ENCODE assay signal across 8 cellular contexts in genomic region chr11:61897387-61898246, GRCh38. TPM values are rescaled to one million over a fixed set of nuclear protein-coding genes. Genes with fewer than 3 reads are reported as not detected.
DNase-seq lines count a peak whose midpoint lies in the region; ATAC-seq and TF ChIP-seq lines count a peak whose summit lies in the region.

No MANE protein-coding gene starts in this region.

- no peak overlapping the region; the same call in 1 of the 2 replicates for H4K5ac ChIP-seq in IMR-90 (ENCODE audit: low read depth, low read length)

- peak overlapping the region; percentile 81 for H2AK5ac ChIP-seq in IMR-90 (ENCODE audit: low read depth, low read length)
- H2AK5ac ChIP-seq in neuronal stem cell (ENCODE audit: low read depth, low read length), result peak overlapping the region; percentile 79

- H2BK5ac ChIP-seq in IMR-90 (ENCODE audit: low read depth, low read length, poor library complexity, severe bottlenecking) (no peak overlapping the region), neuronal stem cell (ENCODE audit: low read length) (peak overlapping the region; percentile 89)

- H3K9me3 ChIP-seq in IMR-90 (ENCODE audit: control insufficient read depth, insufficient read depth, low read length) (no peaks in the 10 kb centered on the region), neuronal stem cell (replicated peaks in 1 of 2; ENCODE audit: control insufficient read depth in 2 of 2, insufficient read depth in 1 of 2, low read depth in 1 of 2, low read length in 2 of 2) (no peaks in the 10 kb centered on the region)

- H3K36me3 Mint-ChIP-seq in Calu3 (ENCODE audit: insufficient read depth, unreplicated experiment), result no peaks in the 10 kb centered on the region
- H3K36me3 Mint-ChIP-seq in activated T-helper 1 cell treated with anti-CD3 and anti-CD28 coated beads, Interleukin-12 subunit alpha, Interleukin-12 subunit beta, Interleukin-2, Interleukin-4 antibody, amounts not matched to agents 30 ng/mL and 10 ng/mL and 1 ng/mL, durations not matched to agents 14 hours and 24 hours and 36 hours (ENCODE audit: low read depth), result no peaks in the 10 kb centered on the region

- H4K20me1 ChIP-seq in IMR-90 (ENCODE audit: insufficient read depth, low read length), result no peaks in the 10 kb centered on the region

- H3K27me3 Mint-ChIP-seq in Calu3 (ENCODE audit: unreplicated experiment), result peaks cover 31% of the 10 kb centered on the region
- H3K27me3 Mint-ChIP-seq in activated T-helper 1 cell treated with anti-CD3 and anti-CD28 coated beads, Interleukin-12 subunit alpha, Interleukin-12 subunit beta, Interleukin-2, Interleukin-4 antibody, amounts not matched to agents 30 ng/mL and 10 ng/mL and 1 ng/mL, durations not matched to agents 14 hours and 24 hours and 36 hours (ENCODE audit: insufficient read depth), result peaks cover under 1% of the 10 kb centered on the region

- CTCF ChIA-PET in Calu3 (lab: Charles Lee), result interaction anchor here (0.8 to 8.3 kb wide), 8 partner anchors 27 to 886 kb away, joined by 3 to 96 read pairs (median 12); no protein-coding TSS in a partner anchor
- CTCF ChIA-PET in IMR-90 (lab: Yijun Ruan, JAX), result interaction anchor here (0.6 to 5.2 kb wide), 11 partner anchors 10 to 215 kb away, joined by 3 to 52 read pairs (median 3); partner anchors contain the start of gene BEST1

- H3K27me3 ChIP-seq in IMR-90 (ENCODE audit: control insufficient read depth, insufficient read depth, low read length), result no peaks in the 10 kb centered on the region
- peaks cover 0 to 5% (median 0%) of the 10 kb centered on the region in 3 experiments for H3K27me3 ChIP-seq in neuronal stem cell (ENCODE audit: control insufficient read depth in 3 of 3, insufficient read depth in 3 of 3, low read depth in 1 of 3, low read length in 3 of 3)

- in situ Hi-C loops in IMR-90 (cut with MboI; ENCODE audit: low sequenced_read_pairs), result loop anchor here (5.0 kb wide), 2 partner anchors 50 to 210 kb away; no protein-coding TSS in a partner anchor

- no peaks in the 10 kb centered on the region for H3K9me3 Mint-ChIP-seq in Calu3 (ENCODE audit: low read depth, unreplicated experiment)
- no peaks in the 10 kb centered on the region for H3K9me3 Mint-ChIP-seq in activated T-helper 1 cell treated with anti-CD3 and anti-CD28 coated beads, Interleukin-12 subunit alpha, Interleukin-12 subunit beta, Interleukin-2, Interleukin-4 antibody, amounts not matched to agents 30 ng/mL and 10 ng/mL and 1 ng/mL, durations not matched to agents 14 hours and 24 hours and 36 hours

- H3K14ac ChIP-seq in IMR-90 (replicated peaks; ENCODE audit: low read depth, low read length) (no peak overlapping the region), neuronal stem cell (ENCODE audit: low read length) (no peak overlapping the region)

- no peaks in the 10 kb centered on the region for H3K9me1 ChIP-seq in IMR-90 (ENCODE audit: insufficient read depth, low read length)

- H4K8ac ChIP-seq in IMR-90 (ENCODE audit: low read depth in 2 of 2, low read length in 2 of 2) (no peak overlapping the region), neuronal stem cell (ENCODE audit: low read depth, low read length) (peak overlapping the region; percentile 52)

- dilution Hi-C loops in IMR-90 (cut with HindIII; ENCODE audit: low sequenced_read_pairs, unreplicated experiment), result no loop called here

- H3K4me1 ChIP-seq in IMR-90 (ENCODE audit: control insufficient read depth, insufficient read depth, low read length), result peaks cover 3% of the 10 kb centered on the region; the same call in 1 of the 2 replicates
- H3K4me1 ChIP-seq in neuronal stem cell (ENCODE audit: control insufficient read depth in 2 of 2, insufficient read depth in 1 of 2, low read depth in 1 of 2, low read length in 2 of 2), result peaks cover 0 to 1% of the 10 kb centered on the region in 2 donors

- POLR2A ChIA-PET in IMR-90 (lab: Charles Lee; ENCODE audit: unreplicated experiment), result interaction anchor here (0.6 kb wide), 1 partner anchor 64 kb away, joined by 4 read pairs; no protein-coding TSS in a partner anchor

- TF ChIP-seq CTCF in Calu3 (IDR thresholded peaks at IDR 0.05; ENCODE audit: unreplicated experiment) (peak; percentile 97), IMR-90 (conservative IDR thresholded peaks at IDR 0.05; ENCODE audit: low read depth, low read length) (peak; percentile 88), fibroblast of pulmonary artery (IDR thresholded peaks at IDR 0.05; ENCODE audit: low read length, missing control alignments) (peak; percentile 90)

- H3K79me1 ChIP-seq in IMR-90 (ENCODE audit: low read depth in 1 of 2, low read length in 2 of 2) (no peaks in the 10 kb centered on the region), neuronal stem cell (ENCODE audit: low read depth, low read length) (no peaks in the 10 kb centered on the region)

- H3K4me1 Mint-ChIP-seq in Calu3 (ENCODE audit: low read depth, unreplicated experiment), result no peaks in the 10 kb centered on the region
- H3K4me1 Mint-ChIP-seq in activated T-helper 1 cell treated with anti-CD3 and anti-CD28 coated beads, Interleukin-12 subunit alpha, Interleukin-12 subunit beta, Interleukin-2, Interleukin-4 antibody, amounts not matched to agents 30 ng/mL and 10 ng/mL and 1 ng/mL, durations not matched to agents 14 hours and 24 hours and 36 hours (ENCODE audit: low read depth), result peaks cover 5% of the 10 kb centered on the region

- H3K56ac ChIP-seq in IMR-90 (ENCODE audit: extremely low read depth, insufficient read depth, low read length), result 0 out of 2 replicates have a peak overlapping the region, but pooled peaks have one; percentile 1

- no peak overlapping the region for H3K4me2 ChIP-seq in IMR-90 (ENCODE audit: low read depth, low read length)
- H3K4me2 ChIP-seq in neuronal stem cell (ENCODE audit: insufficient read depth, low read length, poor library complexity, severe bottlenecking), result no peak overlapping the region

- H2BK12ac ChIP-seq in neuronal stem cell (ENCODE audit: low read length), result peak overlapping the region; percentile 52

- ATAC-seq in IMR-90 (ENCODE audit: low read depth), result peak; percentile 75
- no peak for ATAC-seq in GM21619 (IDR thresholded peaks at IDR 0.05; ENCODE audit: unreplicated experiment)

- H2AFZ ChIP-seq in IMR-90 (replicated peaks; ENCODE audit: low read length, poor library complexity) (peak overlapping the region; percentile 61), neuronal stem cell (ENCODE audit: low read length) (peak overlapping the region; percentile 61)

- TF ChIP-seq POLR2A in IMR-90 (IDR thresholded peaks at IDR 0.05; ENCODE audit: low read depth, low read length), result no peak

- no peak overlapping the region for H3K4me3 Mint-ChIP-seq in Calu3 (ENCODE audit: low read depth, unreplicated experiment)
- H3K4me3 Mint-ChIP-seq in activated T-helper 1 cell treated with anti-CD3 and anti-CD28 coated beads, Interleukin-12 subunit alpha, Interleukin-12 subunit beta, Interleukin-2, Interleukin-4 antibody, amounts not matched to agents 30 ng/mL and 10 ng/mL and 1 ng/mL, durations not matched to agents 14 hours and 24 hours and 36 hours, result no peak overlapping the region

- H4K91ac ChIP-seq in IMR-90 (ENCODE audit: insufficient read depth, low read depth, low read length) (no peak overlapping the region), neuronal stem cell (ENCODE audit: low read depth, low read length, poor library complexity) (no peak overlapping the region)

- no peak overlapping the region for H2BK120ac ChIP-seq in IMR-90 (ENCODE audit: low read depth, low read length)
- peak overlapping the region; percentile 74 for H2BK120ac ChIP-seq in neuronal stem cell (ENCODE audit: low read depth, low read length)

- no peak overlapping the region for H2BK20ac ChIP-seq in IMR-90 (ENCODE audit: low read depth, low read length)

- no peak overlapping the region for H3K27ac ChIP-seq in IMR-90 (ENCODE audit: insufficient read depth, low read length)
- no peak overlapping the region for H3K27ac ChIP-seq in neuronal stem cell (replicated peaks; ENCODE audit: low read length)

- WGBS in IMR-90 (ENCODE audit: extremely low coverage in 2 of 2, insufficient read length in 1 of 2), 2 experiments, result 73% methylated on average over 3 of the region's 17 CpGs; no CpG with 5 or more reads in 1 of the 2 experiments
- no CpG with 5 or more reads among the region's 17 CpGs for WGBS in neuronal stem cell (ENCODE audit: extremely low coverage in 2 of 2, insufficient read length in 2 of 2, insufficient replicate concordance in 1 of 2), 2 donors

- H2BK15ac ChIP-seq in IMR-90 (ENCODE audit: low read depth, low read length) (no peak overlapping the region), neuronal stem cell (ENCODE audit: low read length) (peak overlapping the region; percentile 95)

- DNase-seq in Calu3 (peak; percentile 91), IMR-90 (peak; percentile 53), RPMI7951 (ENCODE audit: low read depth) (peak; percentile 57), fibroblast of pulmonary artery (ENCODE audit: low read depth) (peak; percentile 73), neuronal stem cell (ENCODE audit: low spot score) (peak; percentile 74), superior temporal gyrus (ENCODE audit: extremely low spot score) (peak; percentile 87)
- DNase-seq in activated T-helper 1 cell treated with anti-CD3 and anti-CD28 coated beads, Interleukin-12 subunit alpha, Interleukin-12 subunit beta, Interleukin-2, Interleukin-4 antibody, amounts not matched to agents 30 ng/mL and 10 ng/mL and 1 ng/mL, durations not matched to agents 14 hours and 24 hours and 36 hours (ENCODE audit: low spot score), result peak; percentile 61

- BruUV-seq in Calu3 (replicated peaks; lab: Mats Ljungman, UMichigan), result no TSS peak
- no TSS peak for BruUV-seq in IMR-90 (replicated peaks; lab: Mats Ljungman, UMichigan)

- peak; percentile 91 for TF ChIP-seq RAD21 in IMR-90 (IDR thresholded peaks at IDR 0.05; ENCODE audit: low read length)

- H2AK9ac ChIP-seq in IMR-90 (replicated peaks; ENCODE audit: low read depth, low read length, poor library complexity), result peak overlapping the region; percentile 85

- H3K18ac ChIP-seq in IMR-90 (ENCODE audit: low read depth, low read length) (no peak overlapping the region), neuronal stem cell (ENCODE audit: low read length) (peak overlapping the region; percentile 74)

- H3K9ac ChIP-seq in IMR-90 (ENCODE audit: low read depth, low read length) (no peak overlapping the region), neuronal stem cell (ENCODE audit: low read depth, low read length, poor library complexity) (peak overlapping the region; percentile 71)

- no peak overlapping the region for H3K23ac ChIP-seq in IMR-90 (ENCODE audit: low read depth, low read length)
- H3K23ac ChIP-seq in neuronal stem cell (ENCODE audit: low read depth, low read length, poor library complexity), result peak overlapping the region; percentile 55

- intact Hi-C loops in Calu3 (cut with micrococcal nuclease; ENCODE audit: unreplicated experiment), result loop anchor here (10.0 kb wide), 1 partner anchor 103 kb away; the partner anchor contains the start of genes FEN1 and TMEM258
- intact Hi-C loops in IMR-90 (cut with micrococcal nuclease), result loop anchor here (1.0 to 2.0 kb wide), 2 partner anchors 27 to 185 kb away; no protein-coding TSS in a partner anchor
- intact Hi-C loops in activated T-helper 1 cell treated with anti-CD3 and anti-CD28 coated beads, Interleukin-12 subunit alpha, Interleukin-12 subunit beta, Interleukin-2, Interleukin-4 antibody, amounts not matched to agents 30 ng/mL and 10 ng/mL and 1 ng/mL, durations not matched to agents 14 hours and 24 hours and 36 hours (cut with micrococcal nuclease), result no loop called here

- H3K4ac ChIP-seq in IMR-90 (ENCODE audit: low read depth, low read length), result no peak overlapping the region
- no peak overlapping the region for H3K4ac ChIP-seq in neuronal stem cell (ENCODE audit: low read length)

- H3K27ac Mint-ChIP-seq in Calu3 (ENCODE audit: unreplicated experiment), result no peak overlapping the region
- no peak overlapping the region for H3K27ac Mint-ChIP-seq in activated T-helper 1 cell treated with anti-CD3 and anti-CD28 coated beads, Interleukin-12 subunit alpha, Interleukin-12 subunit beta, Interleukin-2, Interleukin-4 antibody, amounts not matched to agents 30 ng/mL and 10 ng/mL and 1 ng/mL, durations not matched to agents 14 hours and 24 hours and 36 hours

- H3K36me3 ChIP-seq in IMR-90 (ENCODE audit: control insufficient read depth, insufficient read depth, low read length), result no peaks in the 10 kb centered on the region
- no peaks in the 10 kb centered on the region for H3K36me3 ChIP-seq in neuronal stem cell (replicated peaks in 1 of 2; ENCODE audit: control insufficient read depth in 2 of 2, insufficient read depth in 2 of 2, low read length in 2 of 2)

- H3K4me3 ChIP-seq in IMR-90 (ENCODE audit: insufficient read depth, low read depth, low read length) (no peak overlapping the region), fibroblast of pulmonary artery (replicated peaks; ENCODE audit: low read depth, low read length) (no peak overlapping the region), neuronal stem cell (ENCODE audit: low read length in 2 of 2) (no peak overlapping the region)

RNA-seq across cellular contexts. Expression of gene FADS3, which starts 6.3 kb away (rescaled TPM):
- total RNA-seq in Calu3 (2022) (19.7 and 20.5 TPM in 2 replicates), IMR-90 (2012; rRNA removed) (38.0 and 54.5 TPM in 2 replicates)
- 110 and 147 TPM in 2 replicates for polyA plus RNA-seq in IMR-90 (2012; rRNA removed)
- 34.0 and 101 TPM in 2 replicates for polyA plus RNA-seq in IMR-90 (2012; cell fraction: cytosol; rRNA removed)
- 556 and 1,224 TPM in 2 replicates for polyA plus RNA-seq in IMR-90 (2012; cell fraction: nucleus; rRNA removed; ENCODE audit: low replicate concordance)
- 60.9 and 65.1 TPM in 2 replicates for total RNA-seq in RPMI7951 (2014; rRNA removed; shearing (Covaris generic))
- 9.0 and 14.2 TPM in 2 replicates for total RNA-seq in activated T-helper 1 cell treated with anti-CD3 and anti-CD28 coated beads, Interleukin-12 subunit alpha, Interleukin-12 subunit beta, Interleukin-2, Interleukin-4 antibody, amounts not matched to agents 30 ng/mL and 10 ng/mL and 1 ng/mL, durations not matched to agents 14 hours and 24 hours and 36 hours
- 25.1 TPM for polyA plus RNA-seq in neuronal stem cell (2013, experiment 1 of 2)
- polyA plus RNA-seq in neuronal stem cell (2013, experiment 2 of 2), result 25.6 TPM

RNA-seq across cellular contexts. Expression of gene RAB3IL1, which starts 19.7 kb away (rescaled TPM):
- 0.76 and 2.4 TPM in 2 replicates for total RNA-seq in Calu3 (2022)
- total RNA-seq in IMR-90 (2012; rRNA removed), result 0.28 and 0.72 TPM in 2 replicates
- polyA plus RNA-seq in IMR-90 (2012; rRNA removed), result 1.9 TPM in 2 replicates
- polyA plus RNA-seq in IMR-90 (2012; cell fraction: cytosol; rRNA removed), result 0.84 and 2.4 TPM in 2 replicates
- polyA plus RNA-seq in IMR-90 (2012; cell fraction: nucleus; rRNA removed; ENCODE audit: low replicate concordance), result 2.7 and 2.8 TPM in 2 replicates
- 0.84 and 1.7 TPM in 2 replicates for total RNA-seq in RPMI7951 (2014; rRNA removed; shearing (Covaris generic))
- total RNA-seq in activated T-helper 1 cell treated with anti-CD3 and anti-CD28 coated beads, Interleukin-12 subunit alpha, Interleukin-12 subunit beta, Interleukin-2, Interleukin-4 antibody, amounts not matched to agents 30 ng/mL and 10 ng/mL and 1 ng/mL, durations not matched to agents 14 hours and 24 hours and 36 hours, result 0.23 and 0.24 TPM in 2 replicates
- 2.4 TPM for polyA plus RNA-seq in neuronal stem cell (2013, experiment 1 of 2)
- 3.5 TPM for polyA plus RNA-seq in neuronal stem cell (2013, experiment 2 of 2)

RNA-seq across cellular contexts. Expression of gene BEST1, which starts 52.5 kb away (rescaled TPM):
- total RNA-seq in Calu3 (2022), result 0.78 and 1.1 TPM in 2 replicates
- 0.83 and 0.90 TPM in 2 replicates for total RNA-seq in IMR-90 (2012; rRNA removed)
- 1.2 and 1.4 TPM in 2 replicates for polyA plus RNA-seq in IMR-90 (2012; rRNA removed)
- 0.44 and 1.1 TPM in 2 replicates for polyA plus RNA-seq in IMR-90 (2012; cell fraction: cytosol; rRNA removed)
- polyA plus RNA-seq in IMR-90 (2012; cell fraction: nucleus; rRNA removed; ENCODE audit: low replicate concordance), result 6.3 and 7.2 TPM in 2 replicates
- 0.10 and 0.12 TPM in 2 replicates for total RNA-seq in RPMI7951 (2014; rRNA removed; shearing (Covaris generic))
- 0.29 TPM in 1 of 2 replicates, not detected in the other for total RNA-seq in activated T-helper 1 cell treated with anti-CD3 and anti-CD28 coated beads, Interleukin-12 subunit alpha, Interleukin-12 subunit beta, Interleukin-2, Interleukin-4 antibody, amounts not matched to agents 30 ng/mL and 10 ng/mL and 1 ng/mL, durations not matched to agents 14 hours and 24 hours and 36 hours
- polyA plus RNA-seq in neuronal stem cell (2013, experiment 1 of 2), result 0.11 TPM
- 0.10 TPM for polyA plus RNA-seq in neuronal stem cell (2013, experiment 2 of 2)
